ENCODE assay signal across 8 cellular contexts in genomic region chr2:130337735-130338325, GRCh38. TPM values are rescaled to one million over a fixed set of nuclear protein-coding genes. Genes with fewer than 3 reads are reported as not detected.
A peak's percentile ranks its signal among the peaks of the same experiment; 100 is the strongest.
DNase-seq lines count a peak whose midpoint lies in the region; ATAC-seq, FAIRE-seq and TF ChIP-seq lines count a peak whose summit lies in the region.

No MANE protein-coding gene starts in this region.

- POLR2A ChIA-PET in A549 (lab: Yijun Ruan, JAX) (interaction anchor here (0.6 to 1.3 kb wide), 3 partner anchors 156 to 192 kb away, joined by 3 to 8 read pairs (median 4); partner anchors contain the start of genes MZT2B and SMPD4), HEK293 (lab: Yijun Ruan, JAX) (interaction anchor here (1.5 kb wide), 1 partner anchor 156 kb away, joined by 8 read pairs; the partner anchor contains the start of gene SMPD4), K562 (lab: Yijun Ruan, JAX) (interaction anchor here (0.7 to 1.8 kb wide), 3 partner anchors 14 to 35 kb away, joined by 3 to 7 read pairs (median 3); partner anchors contain the start of gene PTPN18)

- no peak for DNase-seq in A549 (ENCODE audit: low read depth in 1 of 2, low spot score in 1 of 2)
- peak in 3 of 4 experiments; percentile 26 to 72 (median 41) for DNase-seq in K562 (ENCODE audit: extremely low read depth in 1 of 4, low spot score in 3 of 4)
- DNase-seq in islet precursor cell: peak; percentile 22
- DNase-seq in activated gamma-delta T cell (lab: John Stamatoyannopoulos, UW): no peak
- no peak for DNase-seq in heart left ventricle

- in situ Hi-C loops in K562 (cut with MboI): loop anchor here (5.0 to 25.0 kb wide), 3 partner anchors 156 to 1174 kb away; partner anchors contain the start of genes MZT2B and SMPD4

- H3K79me2 ChIP-seq in K562 (ENCODE audit: control insufficient read depth, insufficient read depth, low read length): peaks cover 20% of the 10 kb centered on the region

- BruUV-seq in K562 (replicated peaks; lab: Mats Ljungman, UMichigan): no TSS peak

- TF ChIP-seq EP300 in A549 (IDR thresholded peaks at IDR 0.05) (no peak), K562 (IDR thresholded peaks at IDR 0.05; ENCODE audit: low read length) (peak; percentile 80)

- H3K9me3 ChIP-seq in A549 (no peaks in the 10 kb centered on the region), HEK293 (ENCODE audit: control insufficient read depth, insufficient read depth, low read depth, low read length) (no peaks in the 10 kb centered on the region), K562 (replicated peaks; ENCODE audit: control insufficient read depth, insufficient read depth, low read depth, low read length) (no peaks in the 10 kb centered on the region), heart left ventricle (no peaks in the 10 kb centered on the region)

- H3K36me3 ChIP-seq in HEK293 (ENCODE audit: control insufficient read depth in 2 of 2, insufficient read depth in 1 of 2, low read length in 2 of 2) (peaks cover 0 to 25% of the 10 kb centered on the region in 2 experiments; a peak in 1 of 3 replicates), K562 (ENCODE audit: control insufficient read depth, insufficient read depth, low read length) (peaks cover 20% of the 10 kb centered on the region), heart left ventricle (peaks cover 0 to 31% (median 17%) of the 10 kb centered on the region in 9 donors)

- no peak for TF ChIP-seq RAD21 in A549 (conservative IDR thresholded peaks at IDR 0.05 in 1 of 2, IDR thresholded peaks at IDR 0.05 in 1 of 2)
- no peak for TF ChIP-seq RAD21 in K562 (CRISPR knock-in tag; conservative IDR thresholded peaks at IDR 0.05 in 1 of 2, IDR thresholded peaks at IDR 0.05 in 1 of 2)

- H3K9ac ChIP-seq in K562 (ENCODE audit: insufficient read depth in 1 of 2, low read depth in 2 of 2, low read length in 2 of 2): peak overlapping the region; percentile 68 to 89

- CTCF ChIA-PET in A549 (lab: Yijun Ruan, JAX) (interaction anchor here (1.3 to 7.5 kb wide), 2 partner anchors 35 to 157 kb away, joined by 4 to 96 read pairs; partner anchors contain the start of genes MZT2B and SMPD4), HEK293 (lab: Yijun Ruan, JAX) (interaction anchor here (0.6 to 1.4 kb wide), 3 partner anchors 9 to 182 kb away, joined by 3 to 4 read pairs (median 4); no protein-coding TSS in a partner anchor), K562 (lab: Yijun Ruan, JAX; ENCODE audit: low intra/inter-chr PET ratio) (no interaction called here)

- ATAC-seq in A549: no peak
- ATAC-seq in K562: no peak
- ATAC-seq in GM21528 (IDR thresholded peaks at IDR 0.05; ENCODE audit: low FRiP score, unreplicated experiment): no peak
- no peak for ATAC-seq in HG02642 (IDR thresholded peaks at IDR 0.05; ENCODE audit: poor library complexity, unreplicated experiment)
- ATAC-seq in heart left ventricle: no peak

- peak overlapping the region; percentile 78 for H3K4me2 ChIP-seq in A549
- peak overlapping the region; percentile 92 for H3K4me2 ChIP-seq in K562 (ENCODE audit: insufficient read depth, low read length)

- intact Hi-C loops in K562 (cut with micrococcal nuclease): no loop called here
- intact Hi-C loops in heart left ventricle (cut with DNase I): loop anchor here in 5 of 10 donors (5.0 to 10.0 kb wide), 4 partner anchors 151 to 453 kb away; partner anchors contain the start of genes MZT2B (in 1 of the 5) and SMPD4 (in 1 of the 5)

- FAIRE-seq in A549 (lab: Jason Lieb, UNC) (no peak), K562 (lab: Jason Lieb, UNC) (peak; percentile 71)

- TF ChIP-seq CTCF in A549 (IDR thresholded peaks at IDR 0.05) (no peak), HEK293 (tag by site-specific recombination; IDR thresholded peaks at IDR 0.05) (no peak), K562 (IDR thresholded peaks at IDR 0.05 in 2 of 3, conservative IDR thresholded peaks at IDR 0.05 in 1 of 3; ENCODE audit: insufficient read depth in 2 of 3, low read depth in 1 of 3, low read length in 3 of 3) (no peak), heart left ventricle (IDR thresholded peaks at IDR 0.05) (no peak)

- TF ChIP-seq POLR2A in A549 (IDR thresholded peaks at IDR 0.05; ENCODE audit: low read length) (no peak), K562 (conservative IDR thresholded peaks at IDR 0.05) (no peak), heart left ventricle (IDR thresholded peaks at IDR 0.05) (no peak)

- H3K27ac ChIP-seq in A549 (peak overlapping the region; percentile 35 to 60; a peak in 4 of 6 replicates), HEK293 (ENCODE audit: extremely low read depth, low read depth, low read length) (no peak overlapping the region), K562 (ENCODE audit: extremely low read depth, low read depth, low read length) (peak overlapping the region; percentile 78), heart left ventricle (peak overlapping the region in 4 of 12 donors; percentile 21 to 62 (median 42))

- H3K4me1 ChIP-seq in A549: peaks cover 12% of the 10 kb centered on the region
- H3K4me1 ChIP-seq in HEK293 (ENCODE audit: control insufficient read depth, insufficient read depth, low read length): no peaks in the 10 kb centered on the region
- peaks cover 33 to 48% of the 10 kb centered on the region in 2 experiments for H3K4me1 ChIP-seq in K562 (replicated peaks in 1 of 2; ENCODE audit: control insufficient read depth in 2 of 2, insufficient read depth in 2 of 2, low read length in 2 of 2)
- H3K4me1 ChIP-seq in heart left ventricle: peaks cover 0 to 15% (median 9%) of the 10 kb centered on the region in 12 donors

- 35% methylated on average over 8 of the region's 8 CpGs for WGBS in A549 (ENCODE audit: missing lambda C conversion rate)
- 4% methylated on average over 8 of the region's 8 CpGs for WGBS in K562 (ENCODE audit: insufficient coverage, low coverage, missing lambda C conversion rate)
- 68 to 74% (median 70%) methylated on average over 8 of the region's 8 CpGs for WGBS in heart left ventricle, 4 donors

- no peaks in the 10 kb centered on the region for H4K20me1 ChIP-seq in K562 (replicated peaks; ENCODE audit: control insufficient read depth, insufficient read depth, low read length)

- H2AFZ ChIP-seq in K562 (ENCODE audit: low read depth, low read length): peak overlapping the region; percentile 85

- H3K9me1 ChIP-seq in K562 (ENCODE audit: control insufficient read depth, insufficient read depth, low read length): no peaks in the 10 kb centered on the region

- H3K4me3 ChIP-seq in A549 (peak overlapping the region; percentile 46), HEK293 (ENCODE audit: low read depth, low read length) (no peak overlapping the region), K562 (no peak overlapping the region; the same call in 1 of the 2 replicates), heart left ventricle (peak overlapping the region in 6 of 12 donors; percentile 20 to 37 (median 26))

- H3K27me3 ChIP-seq in K562 (ENCODE audit: control insufficient read depth in 2 of 2, insufficient read depth in 2 of 2, low read length in 2 of 2) (no peaks in the 10 kb centered on the region), heart left ventricle (no peaks in the 10 kb centered on the region)

RNA-seq across cellular contexts. Expression of gene IMP4, which starts 4.9 kb away (rescaled TPM):
- polyA plus RNA-seq in A549 (2011; rRNA removed) (113 and 118 TPM in 2 replicates), A549 (2017; fragmentation: RNase III; extraction: RNeasy Plus Mini Kit Qiagen cat#74134 plus additional on column Dnase treatment) (149 to 178 TPM (median 159 TPM) in 3 replicates), K562 (2011; rRNA removed) (127 and 158 TPM in 2 replicates), K562 (2014; fragmentation: Illumina TruSeq; extraction: Trizol) (100.0 and 155 TPM in 2 replicates), K562 (2014; fragmentation: Nextera tagmentation; extraction: Ambion mirVana) (10 to 100 TPM; 35.4 to 53.3 TPM), K562 (2014; rRNA removed) (209 and 231 TPM in 2 replicates), heart left ventricle (100 to 1,000 TPM in 1 of 2 donors, 10 to 100 TPM in 1; 73.7 to 209 TPM)
- 471 and 473 TPM in 2 replicates for polyA plus RNA-seq in A549 (2012; cell fraction: cytosol; rRNA removed)
- polyA plus RNA-seq in A549 (2012; cell fraction: nucleus; rRNA removed): 569 and 687 TPM in 2 replicates
- 143 and 144 TPM in 2 replicates for polyA minus RNA-seq in A549 (2011; rRNA and poly(A)+ RNA removed)
- total RNA-seq in K562 (2011; cell fraction: chromatin; rRNA removed; ENCODE audit: low replicate concordance): 74.0 and 256 TPM in 2 replicates
- total RNA-seq in K562 (2011; cell fraction: nucleolus; rRNA removed): 209 and 220 TPM in 2 replicates
- total RNA-seq in K562 (2011; cell fraction: nucleoplasm; rRNA removed): 139 and 147 TPM in 2 replicates
- total RNA-seq in K562 (2014; rRNA removed) (187 and 239 TPM in 2 replicates), K562 (2014; rRNA removed; fragmentation: Illumina TruSeq; extraction: Trizol) (42.1 and 52.9 TPM in 2 replicates), K562 (2015; rRNA removed; fragmentation: Illumina TruSeq; extraction: Trizol) (97.8 and 103 TPM in 2 replicates), K562 (2021) (164 and 167 TPM in 2 replicates), heart left ventricle (100 to 1,000 TPM in 2 of 9 donors, 10 to 100 TPM in 7; 55.8 to 130 (median 68.5) TPM)
- polyA plus RNA-seq in K562 (2011; cell fraction: cytosol; rRNA removed): 271 and 517 TPM in 2 replicates
- polyA plus RNA-seq in K562 (2011; cell fraction: nucleus; rRNA removed): 407 and 557 TPM in 2 replicates
- polyA plus RNA-seq in K562 (2012): 134 and 149 TPM in 2 replicates
- polyA minus RNA-seq in K562 (2011; rRNA and poly(A)+ RNA removed): 51.7 and 70.1 TPM in 2 replicates
- 78.1 and 83.2 TPM in 2 replicates for polyA minus RNA-seq in K562 (2011; cell fraction: cytosol; rRNA and poly(A)+ RNA removed)
- polyA minus RNA-seq in K562 (2011; cell fraction: nucleus; rRNA and poly(A)+ RNA removed): 115 and 121 TPM in 2 replicates

RNA-seq across cellular contexts. Expression of gene PTPN18, which starts 18.0 kb away (rescaled TPM):
- 20.4 and 23.7 TPM in 2 replicates for polyA plus RNA-seq in A549 (2011; rRNA removed)
- polyA plus RNA-seq in A549 (2012; cell fraction: cytosol; rRNA removed): 25.9 and 31.9 TPM in 2 replicates
- polyA plus RNA-seq in A549 (2012; cell fraction: nucleus; rRNA removed): 106 and 111 TPM in 2 replicates
- 19.6 to 23.1 TPM (median 20.5 TPM) in 3 replicates for polyA plus RNA-seq in A549 (2017; fragmentation: RNase III; extraction: RNeasy Plus Mini Kit Qiagen cat#74134 plus additional on column Dnase treatment)
- 38.5 and 41.2 TPM in 2 replicates for polyA minus RNA-seq in A549 (2011; rRNA and poly(A)+ RNA removed)
- total RNA-seq in K562 (2011; cell fraction: chromatin; rRNA removed; ENCODE audit: low replicate concordance): 213 and 354 TPM in 2 replicates
- 191 TPM in 2 replicates for total RNA-seq in K562 (2011; cell fraction: nucleolus; rRNA removed)
- total RNA-seq in K562 (2011; cell fraction: nucleoplasm; rRNA removed): 220 and 291 TPM in 2 replicates
- total RNA-seq in K562 (2014; rRNA removed): 49.6 and 57.0 TPM in 2 replicates
- 36.9 and 37.6 TPM in 2 replicates for total RNA-seq in K562 (2014; rRNA removed; fragmentation: Illumina TruSeq; extraction: Trizol)
- 35.2 and 38.5 TPM in 2 replicates for total RNA-seq in K562 (2015; rRNA removed; fragmentation: Illumina TruSeq; extraction: Trizol)
- total RNA-seq in K562 (2021): 64.0 and 64.4 TPM in 2 replicates
- 51.0 and 58.7 TPM in 2 replicates for polyA plus RNA-seq in K562 (2011; rRNA removed)
- polyA plus RNA-seq in K562 (2011; cell fraction: cytosol; rRNA removed): 53.2 and 74.2 TPM in 2 replicates
- 140 and 232 TPM in 2 replicates for polyA plus RNA-seq in K562 (2011; cell fraction: nucleus; rRNA removed)
- polyA plus RNA-seq in K562 (2012): 44.4 and 61.5 TPM in 2 replicates
- polyA plus RNA-seq in K562 (2014; fragmentation: Illumina TruSeq; extraction: Trizol): 79.5 and 90.7 TPM in 2 replicates
- 10 to 100 TPM; 11.6 to 19.3 TPM for polyA plus RNA-seq in K562 (2014; fragmentation: Nextera tagmentation; extraction: Ambion mirVana)
- polyA plus RNA-seq in K562 (2014; rRNA removed): 67.4 and 76.7 TPM in 2 replicates
- 42.3 and 45.7 TPM in 2 replicates for polyA minus RNA-seq in K562 (2011; rRNA and poly(A)+ RNA removed)
- polyA minus RNA-seq in K562 (2011; cell fraction: cytosol; rRNA and poly(A)+ RNA removed): 31.4 and 33.8 TPM in 2 replicates
- polyA minus RNA-seq in K562 (2011; cell fraction: nucleus; rRNA and poly(A)+ RNA removed): 74.3 and 76.3 TPM in 2 replicates
- 10 to 100 TPM in 8 of 9 donors, 1 to 10 TPM in 1; 9.7 to 42.5 (median 11.1) TPM for total RNA-seq in heart left ventricle
- 10 to 100 TPM; 16.3 to 16.8 TPM for polyA plus RNA-seq in heart left ventricle

Comparison
In these comparisons a context has a peak if more than half of its experiments do, and no peak if none do; other contexts are left out.
1. DNase-seq: peak in K562 (3 of 4) and islet precursor cell (single experiment); none in A549 (0 of 2), activated gamma-delta T cell (single experiment) and heart left ventricle (0 of 5).